ENCODE assay signal across 8 cellular contexts in genomic region chr3:184017672-184018423, GRCh38. TPM values are rescaled to one million over a fixed set of nuclear protein-coding genes. Genes with fewer than 3 reads are reported as not detected.
DNase-seq lines count a peak whose midpoint lies in the region; ATAC-seq, FAIRE-seq and TF ChIP-seq lines count a peak whose summit lies in the region.

ABCC5 (minus strand) TSS chr3:184017884; CDS start chr3:184014392, 3,492 bp downstream.

- peaks cover 2% of the 10 kb centered on the region for H3K36me3 Mint-ChIP-seq in activated naive CD8-positive, alpha-beta T cell

- H3K4me3 ChIP-seq in pancreas (peak within 1 kb of the TSS; percentile 91 to 100 (median 100)), tibial artery (peak within 1 kb of the TSS; percentile 85 to 100)

- H3K9me3 Mint-ChIP-seq in activated naive CD8-positive, alpha-beta T cell (ENCODE audit: low read depth) = no peaks in the 10 kb centered on the region

- TF ChIP-seq CTCF in GM10248 (IDR thresholded peaks at IDR 0.05; ENCODE audit: control extremely low read depth, extremely low read depth, low read depth, missing control alignments) (no peak), pancreas (IDR thresholded peaks at IDR 0.05) (peak in 3 of 4 donors; percentile 4 to 49 (median 41)), tibial artery (IDR thresholded peaks at IDR 0.05) (peak in 1 of 2 experiments; percentile 22)

- H3K4me3 Mint-ChIP-seq in activated naive CD8-positive, alpha-beta T cell = peak within 1 kb of the TSS; percentile 98

- H3K27me3 Mint-ChIP-seq in activated naive CD8-positive, alpha-beta T cell = peaks cover 4% of the 10 kb centered on the region

- H3K36me3 ChIP-seq in pancreas = no peaks in the 10 kb centered on the region
- peaks cover 5 to 11% (median 11%) of the 10 kb centered on the region in 3 donors for H3K36me3 ChIP-seq in tibial artery

- no peak for FAIRE-seq in pancreas (lab: Jason Lieb, UNC)

- intact Hi-C loops in Right ventricle myocardium inferior (cut with DNase I) (loop anchor here (2.0 to 10.0 kb wide), 5 partner anchors 114 to 317 kb away; partner anchors contain the start of genes ABCF3 and FAM131A), pancreas (cut with DNase I) (loop anchor here in 1 of 3 donors (5.0 kb wide), 1 partner anchor 121 kb away; no protein-coding TSS in a partner anchor), tibial artery (cut with DNase I; ENCODE audit: low total_unique reads) (loop anchor here (5.0 to 10.0 kb wide), 2 partner anchors 119 to 227 kb away; partner anchors contain the start of genes ALG3, EEF1AKMT4 and EIF2B5)

- H3K27ac ChIP-seq in pancreas = peak within 1 kb of the TSS; percentile 20 to 74 (median 50)
- H3K27ac ChIP-seq in tibial artery = peak within 1 kb of the TSS; percentile 70 to 78

- peaks cover 26% of the 10 kb centered on the region for H3K4me1 Mint-ChIP-seq in activated naive CD8-positive, alpha-beta T cell (ENCODE audit: low read depth)

- CTCF ChIA-PET in GM10248 (lab: Yijun Ruan, JAX) = interaction anchor here (0.6 to 6.0 kb wide), 21 partner anchors 11 to 223 kb away, joined by 3 to 65 read pairs (median 4); no protein-coding TSS in a partner anchor

- POLR2A ChIA-PET in GM10248 (lab: Yijun Ruan, JAX) = no interaction called here

- H3K27me3 ChIP-seq in pancreas (no peaks in the 10 kb centered on the region), tibial artery (no peaks in the 10 kb centered on the region)

- peak; percentile 96 for ATAC-seq in HG02610 (IDR thresholded peaks at IDR 0.05; ENCODE audit: unreplicated experiment)
- ATAC-seq in Right ventricle myocardium inferior = peak; percentile 99
- ATAC-seq in pancreas = peak; percentile 98 to 99 (median 99)

- peak within 1 kb of the TSS; percentile 80 for H3K27ac Mint-ChIP-seq in activated naive CD8-positive, alpha-beta T cell

- 0% methylated on average over 52 to 55 of the region's 55 CpGs for WGBS in pancreas, 2 donors

- no peaks in the 10 kb centered on the region for H3K9me3 ChIP-seq in pancreas
- no peaks in the 10 kb centered on the region for H3K9me3 ChIP-seq in tibial artery

- no peaks in the 10 kb centered on the region for H3K4me1 ChIP-seq in pancreas
- peaks cover 0 to 16% (median 10%) of the 10 kb centered on the region in 4 donors for H3K4me1 ChIP-seq in tibial artery

- DNase-seq in GM10248 (ENCODE audit: extremely low spot score) (peak; percentile 94), NCI-H1092 (lab: John Stamatoyannopoulos, UW) (peak; percentile 93), SKM-1 treated with dmso at 0.1 percent for 144 hours (lab: John Stamatoyannopoulos, UW; ENCODE audit: unreplicated experiment) (peak; percentile 88), Right ventricle myocardium inferior (ENCODE audit: missing footprints) (peak; percentile 97), pancreas (peak; percentile 90 to 97 (median 91)), tibial artery (peak; percentile 89 to 95)

RNA-seq across cellular contexts. Expression of gene ABCC5, which starts in this region (rescaled TPM):
- total RNA-seq in Right ventricle myocardium inferior (48.2 TPM), pancreas (10 to 100 TPM in 1 of 6 donors, 1 to 10 TPM in 5; 2.8 to 25.2 (median 7.1) TPM)
- polyA plus RNA-seq in pancreas = 10 to 100 TPM; 12.9 to 25.9 TPM

Comparison
In these comparisons a context has a peak if more than half of its experiments do, and no peak if none do; other contexts are left out.
1. Peak in every context shown above with its lines: DNase-seq, ATAC-seq, H3K4me3 ChIP-seq and H3K27ac ChIP-seq.